In the genomic region with DNA sequence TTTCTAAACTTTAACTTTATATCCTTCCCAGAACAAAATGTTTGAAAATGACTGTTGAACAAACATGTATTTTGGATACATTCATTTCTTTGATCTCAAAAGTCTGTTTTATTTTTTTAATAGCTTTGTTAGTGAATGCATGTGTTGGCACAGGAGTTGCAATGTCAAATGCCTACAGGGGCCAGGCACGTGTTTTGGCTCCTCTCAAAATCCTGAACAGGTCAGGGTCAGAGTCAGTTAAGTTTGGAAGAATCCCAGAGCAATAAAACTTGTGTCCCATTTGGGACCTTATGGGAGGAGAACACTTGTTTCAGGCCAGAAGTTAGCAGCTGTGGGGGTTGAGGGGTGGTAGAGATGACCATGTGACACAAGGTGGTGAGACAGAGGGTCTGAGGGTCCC, we compare ENCODE assay signal across 18 cellular contexts. TPM values are rescaled to one million over a fixed set of nuclear protein-coding genes. Genes with fewer than 3 reads are reported as not detected.
A peak's percentile ranks its signal among the peaks of the same experiment; 100 is the strongest.
DNase-seq lines count a peak whose midpoint lies in the region; ATAC-seq and TF ChIP-seq lines count a peak whose summit lies in the region.
"Had no signal": no experiment of that assay in that cellular context is flagged by ENCODE, and none has a peak within 500 bp of the region (broad histone marks: within the 10 kb centered on the region; RNA-seq: fewer than 3 reads in every experiment).

No MANE protein-coding gene starts in this region.

- no peaks in the 10 kb centered on the region for H3K27me3 ChIP-seq in left ventricle myocardium inferior (ENCODE audit: low read depth)
- H3K27me3 ChIP-seq in right atrium auricular region: no peaks in the 10 kb centered on the region
- H3K27me3 ChIP-seq in gastroesophageal sphincter: no peaks in the 10 kb centered on the region
- H3K27me3 ChIP-seq in gastrocnemius medialis: no peaks in the 10 kb centered on the region
- H3K27me3 ChIP-seq: BLaER1 had no signal

- ATAC-seq in gastroesophageal sphincter (no peak), gastrocnemius medialis (no peak), esophagus mucosa (no peak), GM21423 (IDR thresholded peaks at IDR 0.05; ENCODE audit: unreplicated experiment) (no peak)
- ATAC-seq: CD8-positive, alpha-beta T cell had no signal

- H3K27ac ChIP-seq in left ventricle myocardium inferior (replicated peaks): peak overlapping the region; percentile 19
- H3K27ac ChIP-seq in right atrium auricular region: peak overlapping the region in 1 of 2 donors; percentile 4
- peak overlapping the region in 3 of 4 donors; percentile 44 to 54 (median 45) for H3K27ac ChIP-seq in gastroesophageal sphincter
- peak overlapping the region; percentile 83 to 96 (median 92) for H3K27ac ChIP-seq in gastrocnemius medialis
- H3K27ac ChIP-seq: 22Rv1, BLaER1, C4-2B, GM23248 had no signal

- intact Hi-C loops in left ventricle myocardium inferior (cut with micrococcal nuclease) (no loop called here), gastrocnemius medialis (cut with DNase I; ENCODE audit: low total_unique reads) (loop anchor here (2.0 to 10.0 kb wide), 2 partner anchors 20 to 686 kb away; no protein-coding TSS in a partner anchor)

- DNase-seq in left ventricle myocardium inferior (no peak), right atrium auricular region (ENCODE audit: low spot score) (no peak), gastrocnemius medialis (no peak), EL (no peak)
- DNase-seq: Caco-2; CD4-positive, CD25-positive, alpha-beta regulatory T cell; CD8-positive, alpha-beta T cell; DMS153; GF-D8; GM23248; H7; HCEC 1CT had no signal

- 20 to 22% methylated on average over 1 of the region's 1 CpG for WGBS in gastroesophageal sphincter (ENCODE audit: low coverage in 1 of 2), 2 donors

- in situ Hi-C loops in gastrocnemius medialis (cut with MboI; ENCODE audit: low sequenced_read_pairs in 4 of 4): no loop called here

- TF ChIP-seq CTCF in left ventricle myocardium inferior (IDR thresholded peaks at IDR 0.05; ENCODE audit: borderline replicate concordance): no peak
- no peak for TF ChIP-seq CTCF in right atrium auricular region (IDR thresholded peaks at IDR 0.05)
- TF ChIP-seq CTCF in gastroesophageal sphincter (IDR thresholded peaks at IDR 0.05): no peak
- no peak for TF ChIP-seq CTCF in gastrocnemius medialis (IDR thresholded peaks at IDR 0.05 in 4 of 5, conservative IDR thresholded peaks at IDR 0.05 in 1 of 5)

- TF ChIP-seq EP300 in gastroesophageal sphincter (IDR thresholded peaks at IDR 0.05): no peak

- peaks cover 14% of the 10 kb centered on the region for H3K9me3 ChIP-seq in left ventricle myocardium inferior (replicated peaks)
- H3K9me3 ChIP-seq in right atrium auricular region: no peaks in the 10 kb centered on the region
- H3K9me3 ChIP-seq in gastroesophageal sphincter: peaks cover 0 to 14% (median 0%) of the 10 kb centered on the region in 3 donors
- H3K9me3 ChIP-seq in gastrocnemius medialis: no peaks in the 10 kb centered on the region
- H3K9me3 ChIP-seq: Caco-2 had no signal

- peaks cover 9% of the 10 kb centered on the region for H3K4me1 ChIP-seq in left ventricle myocardium inferior
- peaks cover 0 to 4% of the 10 kb centered on the region in 2 donors for H3K4me1 ChIP-seq in right atrium auricular region
- peaks cover 0 to 22% (median 5%) of the 10 kb centered on the region in 3 donors for H3K4me1 ChIP-seq in gastroesophageal sphincter
- peaks cover 12 to 23% of the 10 kb centered on the region in 2 donors for H3K4me1 ChIP-seq in gastrocnemius medialis
- H3K4me1 ChIP-seq: BLaER1 had no signal

- H3K36me3 ChIP-seq in left ventricle myocardium inferior (peaks cover 27% of the 10 kb centered on the region), right atrium auricular region (peaks cover 33% of the 10 kb centered on the region), gastroesophageal sphincter (peaks cover 0 to 43% of the 10 kb centered on the region in 2 donors), gastrocnemius medialis (peaks cover 0 to 31% of the 10 kb centered on the region in 2 donors)
- H3K36me3 ChIP-seq: BLaER1 had no signal

- H3K4me3 ChIP-seq in left ventricle myocardium inferior (no peak overlapping the region), right atrium auricular region (no peak overlapping the region), gastroesophageal sphincter (no peak overlapping the region), gastrocnemius medialis (no peak overlapping the region)
- H3K4me3 ChIP-seq: BLaER1, GM23248 had no signal

- TF ChIP-seq POLR2A in gastroesophageal sphincter (IDR thresholded peaks at IDR 0.05) (no peak), gastrocnemius medialis (IDR thresholded peaks at IDR 0.05) (no peak)

RNA-seq across cellular contexts. Expression of gene CCDC110, which starts 29.0 kb away (rescaled TPM):
- total RNA-seq in left ventricle myocardium inferior: 2.0 TPM
- 1 to 10 TPM; 1.7 to 3.9 TPM for total RNA-seq in right atrium auricular region
- total RNA-seq in gastroesophageal sphincter: 1 to 10 TPM in 3 of 4 donors, under 1 TPM in 1; 0.67 to 7.5 (median 2.4) TPM
- 1 to 10 TPM in 2 of 4 donors, under 1 TPM in 2; 0.97 to 4.1 (median 1.8) TPM for total RNA-seq in gastrocnemius medialis
- 0.20 TPM for total RNA-seq in esophagus mucosa
- total RNA-seq: Caco-2; CD4-positive, CD25-positive, alpha-beta regulatory T cell had no signal

RNA-seq across cellular contexts. Expression of gene PDLIM3, which starts 34.7 kb away (rescaled TPM):
- total RNA-seq in left ventricle myocardium inferior (308 TPM), right atrium auricular region (100 to 1,000 TPM; 476 to 783 TPM), gastroesophageal sphincter (1,000 to 10,000 TPM; 1,505 to 2,123 (median 1,752) TPM), gastrocnemius medialis (1,000 to 10,000 TPM; 1,062 to 7,224 (median 2,598) TPM), esophagus mucosa (6.4 TPM)
- total RNA-seq: CD4-positive, CD25-positive, alpha-beta regulatory T cell; CD8-positive, alpha-beta T cell; GM23248 had no signal

Comparison
In these comparisons a context has a peak if more than half of its experiments do, and no peak if none do; other contexts are left out.
1. RNA of gene PDLIM3, which starts 34.7 kb away (total RNA-seq): 1,062 to 7,224 TPM in gastrocnemius medialis, 1,505 to 2,123 TPM in gastroesophageal sphincter, 476 to 783 TPM in right atrium auricular region and 308 TPM in left ventricle myocardium inferior (single experiment); 6.4 TPM in esophagus mucosa (single experiment); every median in the first group is over 10 times any median in the second.